ENCODE assay signal across 9 cellular contexts in the genomic region with DNA sequence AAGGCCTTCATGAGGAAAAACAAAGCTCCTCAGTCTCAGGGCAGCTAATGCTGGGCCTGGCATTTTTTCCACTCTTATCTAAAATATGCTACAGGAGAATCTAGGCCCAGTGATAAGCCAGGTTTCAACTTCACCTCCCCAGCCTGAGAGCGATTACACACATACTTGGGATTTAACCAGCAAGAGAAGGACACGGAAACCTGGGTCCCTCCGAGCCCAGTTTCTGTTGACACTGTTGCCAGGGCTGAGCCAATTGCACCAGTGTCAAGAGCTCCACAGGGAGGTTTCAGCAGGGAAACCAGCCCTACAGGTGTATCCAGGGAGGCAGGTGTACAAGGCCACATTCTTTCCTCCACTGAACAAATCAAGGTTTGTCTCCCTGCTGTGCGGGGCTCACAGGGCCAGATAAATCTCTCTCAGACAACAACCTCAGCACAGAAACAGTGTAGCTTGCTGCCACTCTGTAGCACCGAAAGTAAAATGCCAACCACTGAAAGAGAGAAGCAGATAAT.
DNase-seq lines count a peak whose midpoint lies in the region; ATAC-seq, FAIRE-seq and TF ChIP-seq lines count a peak whose summit lies in the region.
"Had no signal": no experiment of that assay in that cellular context is flagged by ENCODE, and none has a peak within 500 bp of the region (broad histone marks: within the 10 kb centered on the region; RNA-seq: fewer than 3 reads in every experiment).

No MANE protein-coding gene starts in this region.

- H3K27ac ChIP-seq in spleen, result peak overlapping the region; percentile 37 to 78 (median 68)
- H3K27ac ChIP-seq in OCI-LY7 (ENCODE audit: low read depth, low read length, poor library complexity, severe bottlenecking), result no peak overlapping the region

- peak; percentile 98 for FAIRE-seq in islet of Langerhans (lab: Jason Lieb, UNC)

- no peaks in the 10 kb centered on the region for H3K27me3 ChIP-seq in spleen (replicated peaks in 1 of 7)

- H3K4me3 ChIP-seq in spleen, result no peak overlapping the region
- H3K4me3 ChIP-seq in OCI-LY7 (ENCODE audit: low read depth, low read length, poor library complexity, severe bottlenecking), result no peak overlapping the region

- TF ChIP-seq POLR2A in spleen (IDR thresholded peaks at IDR 0.05), result no peak

- H3K36me3 ChIP-seq in spleen, result no peaks in the 10 kb centered on the region
- H3K36me3 ChIP-seq in OCI-LY7 (ENCODE audit: insufficient read depth, low read length), result no peaks in the 10 kb centered on the region

- H3K4me1 ChIP-seq in spleen, result peaks cover 0 to 49% (median 18%) of the 10 kb centered on the region in 6 donors
- H3K4me1 ChIP-seq in OCI-LY7 (ENCODE audit: insufficient read depth, low read length, poor library complexity, severe bottlenecking), result no peaks in the 10 kb centered on the region

- POLR2A ChIA-PET in OCI-LY7 (lab: Charles Lee), result no interaction called here

- DNase-seq in LoVo (ENCODE audit: low spot score) (peak; percentile 69), amniotic epithelial cell (ENCODE audit: low read depth) (peak; percentile 87), spleen (no peak), NCI-H82 treated with DMSO at 0.1 percent for 48 hours (lab: John Stamatoyannopoulos, UW; ENCODE audit: unreplicated experiment) (no peak), OCI-LY7 (ENCODE audit: low spot score) (no peak)

- WGBS in spleen, 5 donors, result 68 to 83% (median 72%) methylated on average over 5 of the region's 5 CpGs

- H3K9me2 ChIP-seq in OCI-LY7 (ENCODE audit: insufficient read depth, low read length), result no peaks in the 10 kb centered on the region

- no peaks in the 10 kb centered on the region for H4K20me1 ChIP-seq in OCI-LY7 (ENCODE audit: insufficient read depth, low read length)

- no peaks in the 10 kb centered on the region for H3K9me3 ChIP-seq in spleen
- no peaks in the 10 kb centered on the region for H3K9me3 ChIP-seq in OCI-LY7 (ENCODE audit: low read length)

- intact Hi-C loops in spleen (cut with DNase I; ENCODE audit: low total_unique reads), result no loop called here
- intact Hi-C loops in OCI-LY7 (cut with micrococcal nuclease; ENCODE audit: unreplicated experiment), result no loop called here

- BruUV-seq in OCI-LY7 (replicated peaks; lab: Mats Ljungman, UMichigan), result no TSS peak

- no peak overlapping the region for H2AFZ ChIP-seq in OCI-LY7 (ENCODE audit: low read length)

- TF ChIP-seq CTCF in spleen (IDR thresholded peaks at IDR 0.05 in 8 of 11, conservative IDR thresholded peaks at IDR 0.05 in 3 of 11) (no peak), OCI-LY7 (conservative IDR thresholded peaks at IDR 0.05; ENCODE audit: low read length) (no peak)

- ATAC-seq in HG03159 (IDR thresholded peaks at IDR 0.05; ENCODE audit: unreplicated experiment) (no peak), GM21423 (IDR thresholded peaks at IDR 0.05; ENCODE audit: unreplicated experiment) (no peak)
- ATAC-seq: activated T-helper 17 cell treated with anti-CD3 and anti-CD28 coated beads, Interleukin-2, amount 50 U/mL, for 72 hours had no signal

- H3K79me2 ChIP-seq in OCI-LY7 (ENCODE audit: insufficient read depth, low read depth, low read length), result no peaks in the 10 kb centered on the region

- H3K4me2 ChIP-seq in OCI-LY7 (ENCODE audit: low read length), result no peak overlapping the region

- CTCF ChIA-PET in OCI-LY7 (lab: Charles Lee; ENCODE audit: unreplicated experiment), result no interaction called here

Comparison
In these comparisons a context has a peak if more than half of its experiments do, and no peak if none do; other contexts are left out.
1. DNase-seq: peak in LoVo (single experiment) and amniotic epithelial cell (single experiment); none in spleen (single experiment), NCI-H82 treated with DMSO at 0.1 percent for 48 hours (single experiment) and OCI-LY7 (single experiment).